Comparison of ENCODE assay signal across 8 cellular contexts in genomic region chr18:79507076-79507545, GRCh38.
DNase-seq lines count a peak whose midpoint lies in the region; ATAC-seq and TF ChIP-seq lines count a peak whose summit lies in the region.

No MANE protein-coding gene starts in this region.

- DNase-seq in AG20443 (ENCODE audit: low spot score) (peak; percentile 91), head of caudate nucleus (peak in 41 of 42 donors; percentile 21 to 77 (median 55)), ovary (peak; percentile 61 to 78 (median 72)), foreskin melanocyte (no peak)
- DNase-seq in activated T-helper 1 cell treated with anti-CD3 and anti-CD28 coated beads, Interleukin-12 subunit alpha, Interleukin-12 subunit beta, Interleukin-2, Interleukin-4 antibody, amounts not matched to agents 30 ng/mL and 10 ng/mL and 1 ng/mL, durations not matched to agents 14 hours and 24 hours and 36 hours (ENCODE audit: low spot score), result no peak
- no peak for DNase-seq in stimulated activated CD4-positive, alpha-beta T cell treated with anti-CD3 and anti-CD28 coated beads, Interleukin-4, amount 100 ng/mL, for 24 hours

- intact Hi-C loops in activated T-helper 1 cell treated with anti-CD3 and anti-CD28 coated beads, Interleukin-12 subunit alpha, Interleukin-12 subunit beta, Interleukin-2, Interleukin-4 antibody, amounts not matched to agents 30 ng/mL and 10 ng/mL and 1 ng/mL, durations not matched to agents 14 hours and 24 hours and 36 hours (cut with micrococcal nuclease), result loop anchor here (1.0 to 2.0 kb wide), 2 partner anchors 10 to 16 kb away; no protein-coding TSS in a partner anchor
- intact Hi-C loops in head of caudate nucleus (cut with DNase I) (loop anchor here (5.0 kb wide), 1 partner anchor 110 kb away; the partner anchor contains the start of gene NFATC1), ovary (cut with DNase I) (no loop called here)

- H3K27ac Mint-ChIP-seq in activated T-helper 1 cell treated with anti-CD3 and anti-CD28 coated beads, Interleukin-12 subunit alpha, Interleukin-12 subunit beta, Interleukin-2, Interleukin-4 antibody, amounts not matched to agents 30 ng/mL and 10 ng/mL and 1 ng/mL, durations not matched to agents 14 hours and 24 hours and 36 hours, result peak overlapping the region; percentile 75

- H3K9me3 ChIP-seq in ovary, result no peaks in the 10 kb centered on the region

- H3K4me1 Mint-ChIP-seq in activated T-helper 1 cell treated with anti-CD3 and anti-CD28 coated beads, Interleukin-12 subunit alpha, Interleukin-12 subunit beta, Interleukin-2, Interleukin-4 antibody, amounts not matched to agents 30 ng/mL and 10 ng/mL and 1 ng/mL, durations not matched to agents 14 hours and 24 hours and 36 hours (ENCODE audit: low read depth), result peaks cover 53% of the 10 kb centered on the region

- no peak for TF ChIP-seq EP300 in ovary (IDR thresholded peaks at IDR 0.05)

- H3K4me3 Mint-ChIP-seq in activated T-helper 1 cell treated with anti-CD3 and anti-CD28 coated beads, Interleukin-12 subunit alpha, Interleukin-12 subunit beta, Interleukin-2, Interleukin-4 antibody, amounts not matched to agents 30 ng/mL and 10 ng/mL and 1 ng/mL, durations not matched to agents 14 hours and 24 hours and 36 hours, result peak overlapping the region; percentile 54

- WGBS in ovary, 3 donors, result 1 to 2% (median 2%) methylated on average over 23 to 24 of the region's 24 CpGs

- no peaks in the 10 kb centered on the region for H3K27me3 Mint-ChIP-seq in activated T-helper 1 cell treated with anti-CD3 and anti-CD28 coated beads, Interleukin-12 subunit alpha, Interleukin-12 subunit beta, Interleukin-2, Interleukin-4 antibody, amounts not matched to agents 30 ng/mL and 10 ng/mL and 1 ng/mL, durations not matched to agents 14 hours and 24 hours and 36 hours (ENCODE audit: insufficient read depth)

- ATAC-seq in HG02610 (IDR thresholded peaks at IDR 0.05; ENCODE audit: unreplicated experiment), result peak; percentile 38
- no peak for ATAC-seq in GM19324 (IDR thresholded peaks at IDR 0.05; ENCODE audit: low FRiP score, unreplicated experiment)

- no peaks in the 10 kb centered on the region for H3K27me3 ChIP-seq in ovary

- H3K36me3 Mint-ChIP-seq in activated T-helper 1 cell treated with anti-CD3 and anti-CD28 coated beads, Interleukin-12 subunit alpha, Interleukin-12 subunit beta, Interleukin-2, Interleukin-4 antibody, amounts not matched to agents 30 ng/mL and 10 ng/mL and 1 ng/mL, durations not matched to agents 14 hours and 24 hours and 36 hours (ENCODE audit: low read depth), result peaks cover 25% of the 10 kb centered on the region

- H3K36me3 ChIP-seq in ovary, result no peaks in the 10 kb centered on the region

- peaks cover 12% of the 10 kb centered on the region for H3K4me1 ChIP-seq in ovary (ENCODE audit: insufficient read depth)

- no peak for TF ChIP-seq POLR2A in ovary (IDR thresholded peaks at IDR 0.05)

- peak overlapping the region; percentile 40 for H3K4me3 ChIP-seq in ovary

- peak overlapping the region; percentile 53 to 77 for H3K27ac ChIP-seq in ovary

- H3K9me3 Mint-ChIP-seq in activated T-helper 1 cell treated with anti-CD3 and anti-CD28 coated beads, Interleukin-12 subunit alpha, Interleukin-12 subunit beta, Interleukin-2, Interleukin-4 antibody, amounts not matched to agents 30 ng/mL and 10 ng/mL and 1 ng/mL, durations not matched to agents 14 hours and 24 hours and 36 hours, result peaks cover 4% of the 10 kb centered on the region

- TF ChIP-seq CTCF in ovary (IDR thresholded peaks at IDR 0.05), result no peak

Comparison
In these comparisons a context has a peak if more than half of its experiments do, and no peak if none do; other contexts are left out.
1. DNase-seq: peak in AG20443 (single experiment), head of caudate nucleus (41 of 42) and ovary (5 of 5); none in activated T-helper 1 cell treated with anti-CD3 and anti-CD28 coated beads, Interleukin-12 subunit alpha, Interleukin-12 subunit beta, Interleukin-2, Interleukin-4 antibody, amounts not matched to agents 30 ng/mL and 10 ng/mL and 1 ng/mL, durations not matched to agents 14 hours and 24 hours and 36 hours (single experiment), foreskin melanocyte (single experiment) and stimulated activated CD4-positive, alpha-beta T cell treated with anti-CD3 and anti-CD28 coated beads, Interleukin-4, amount 100 ng/mL, for 24 hours (single experiment).
2. intact Hi-C loops: an anchor here in activated T-helper 1 cell treated with anti-CD3 and anti-CD28 coated beads, Interleukin-12 subunit alpha, Interleukin-12 subunit beta, Interleukin-2, Interleukin-4 antibody, amounts not matched to agents 30 ng/mL and 10 ng/mL and 1 ng/mL, durations not matched to agents 14 hours and 24 hours and 36 hours (1.0 to 2.0 kb wide) and head of caudate nucleus (5.0 kb wide); none called in ovary.